ENCODE assay signal across 8 cellular contexts in the genomic region with DNA sequence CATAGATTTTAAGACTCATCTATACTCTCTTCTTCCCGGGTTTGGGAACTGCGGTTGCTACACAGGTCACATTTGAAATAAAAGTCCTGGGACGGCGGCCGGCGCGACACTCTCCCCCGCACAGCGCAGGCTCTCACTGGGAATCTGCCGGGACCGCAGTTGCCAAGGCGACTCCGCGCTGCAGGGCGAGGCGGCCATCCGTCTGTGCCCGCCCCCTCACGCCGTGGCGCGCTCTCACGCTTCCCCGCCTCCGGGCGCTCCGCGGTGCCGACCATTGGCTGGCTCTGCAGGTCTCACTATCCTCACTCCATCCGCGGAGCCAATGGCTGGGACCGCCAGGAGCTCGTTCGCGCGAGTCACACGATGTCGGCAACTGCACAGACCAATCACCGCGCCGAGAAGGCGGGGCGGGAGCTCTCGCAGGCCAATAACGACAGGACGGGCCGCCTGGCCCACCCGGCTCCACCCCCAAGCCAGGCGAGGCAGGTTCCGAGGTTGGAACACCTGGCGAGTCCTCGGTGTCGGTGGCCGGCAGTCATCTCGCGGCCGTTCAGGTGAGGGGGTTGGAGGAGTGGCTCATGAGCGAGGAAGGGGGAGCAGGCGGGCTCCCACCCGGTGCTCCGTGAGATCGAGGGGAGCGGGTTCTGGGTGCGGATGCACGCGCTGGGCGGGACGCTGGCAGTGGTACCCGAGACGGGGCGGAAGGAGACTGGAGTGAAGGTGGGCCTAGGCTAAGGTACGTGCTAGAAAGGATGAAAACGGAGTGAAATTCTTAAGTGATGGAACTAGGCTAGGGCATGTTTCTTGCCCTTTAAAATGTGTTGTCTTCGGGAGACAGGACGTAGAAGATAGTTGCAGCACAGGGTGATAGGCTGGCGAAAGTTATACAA. TPM values are rescaled to one million over a fixed set of nuclear protein-coding genes. Genes with fewer than 3 reads are reported as not detected.
DNase-seq lines count a peak whose midpoint lies in the region; ATAC-seq, FAIRE-seq and TF ChIP-seq lines count a peak whose summit lies in the region.

A gene (plus strand): TSS at position 459 of the 890 bp plus-strand sequence. CDS start 5,702 bp downstream, outside the sequence.

- TF ChIP-seq CTCF in BE2C (IDR thresholded peaks at IDR 0.05; ENCODE audit: low read depth, low read length) (no peak), choroid plexus epithelial cell (conservative IDR thresholded peaks at IDR 0.05; ENCODE audit: low read depth, low read length) (no peak), kidney (IDR thresholded peaks at IDR 0.05; ENCODE audit: borderline replicate concordance, extremely low read depth, insufficient read depth) (no peak)

- H3K9me3 ChIP-seq in BE2C = no peaks in the 10 kb centered on the region
- no peaks in the 10 kb centered on the region for H3K9me3 ChIP-seq in kidney (ENCODE audit: control insufficient read depth in 1 of 2, low read length in 2 of 2)

- peak; percentile 96 for ATAC-seq in HG03442 (IDR thresholded peaks at IDR 0.05; ENCODE audit: unreplicated experiment)

- FAIRE-seq in GM19239 (lab: Jason Lieb, UNC) (peak; percentile 97), kidney (lab: Jason Lieb, UNC) (peak; percentile 96)

- H3K27me3 ChIP-seq in BE2C = no peaks in the 10 kb centered on the region

- intact Hi-C loops in kidney (cut with DNase I) = no loop called here

- H3K36me3 ChIP-seq in BE2C = peaks cover 3% of the 10 kb centered on the region; the same call in 1 of the 2 replicates
- H3K36me3 ChIP-seq in kidney (ENCODE audit: control insufficient read depth in 1 of 2, insufficient read depth in 2 of 2, low read length in 2 of 2) = no peaks in the 10 kb centered on the region

- H3K4me3 ChIP-seq in BE2C (ENCODE audit: low read depth, low read length) = peak within 1 kb of the TSS; percentile 98
- peak within 1 kb of the TSS; percentile 91 for H3K4me3 ChIP-seq in choroid plexus epithelial cell (ENCODE audit: low read depth, low read length)
- peak within 1 kb of the TSS; percentile 97 to 98 for H3K4me3 ChIP-seq in kidney (ENCODE audit: low read length in 2 of 2)

- H3K4me1 ChIP-seq in BE2C = no peaks in the 10 kb centered on the region
- H3K4me1 ChIP-seq in kidney (ENCODE audit: control insufficient read depth in 1 of 2, insufficient read depth in 1 of 2, low read depth in 1 of 2, low read length in 2 of 2) = peaks cover 10% of the 10 kb centered on the region in 2 donors

- DNase-seq in BE2C = peak; percentile 99
- DNase-seq in GM19239 (ENCODE audit: insufficient read length, low spot score) = peak; percentile 77
- peak; percentile 86 for DNase-seq in NCI-H510A treated with DMSO at 0.1 percent for 48 hours (lab: John Stamatoyannopoulos, UW)
- DNase-seq in activated CD4-positive, alpha-beta T cell treated with anti-CD3 and anti-CD28 coated beads for 24 hours (ENCODE audit: low read depth in 2 of 2) = peak; percentile 93 to 95
- peak; percentile 100 for DNase-seq in choroid plexus epithelial cell (ENCODE audit: low read depth)
- DNase-seq in kidney = peak; percentile 100
- DNase-seq in stimulated activated CD4-positive, alpha-beta T cell treated with anti-CD3 and anti-CD28 coated beads, Interleukin-15, amount 100 ng/mL, for 24 hours = peak; percentile 98

- peak within 1 kb of the TSS; percentile 83 to 84 for H3K9ac ChIP-seq in kidney (ENCODE audit: low read length in 2 of 2)

- H3K27ac ChIP-seq in kidney (ENCODE audit: low read depth in 2 of 2, low read length in 2 of 2) = peak within 1 kb of the TSS; percentile 78 to 93

RNA-seq across cellular contexts. Expression of the gene that starts here (rescaled TPM):
- 14.8 TPM for polyA plus RNA-seq in BE2C (2012; ENCODE audit: insufficient read depth, insufficient read length, low read depth)
- 32.4 TPM for total RNA-seq in kidney
- 91.4 TPM for polyA plus RNA-seq in kidney (ENCODE audit: insufficient read depth, low read depth, low replicate concordance)

Comparison
In these comparisons a context has a peak if more than half of its experiments do, and no peak if none do; other contexts are left out.
1. Peak in every context shown above with its lines: DNase-seq, ATAC-seq, H3K4me3 ChIP-seq and H3K27ac ChIP-seq.